21 cellular contexts compared by ENCODE assay signal in genomic region chr2:22826658-22827165, GRCh38.
DNase-seq lines count a peak whose midpoint lies in the region; ATAC-seq, FAIRE-seq and TF ChIP-seq lines count a peak whose summit lies in the region.
"Had no signal": no experiment of that assay in that cellular context is flagged by ENCODE, and none has a peak within 500 bp of the region (broad histone marks: within the 10 kb centered on the region; RNA-seq: fewer than 3 reads in every experiment).

No MANE protein-coding gene starts in this region.

- TF ChIP-seq POLR2A in GM12892 (IDR thresholded peaks at IDR 0.05; ENCODE audit: low read depth, low read length) (no peak), HepG2 (IDR thresholded peaks at IDR 0.05; ENCODE audit: insufficient read depth in 1 of 2, low read depth in 2 of 2, low read length in 2 of 2) (no peak)

- TF ChIP-seq EP300 in HepG2 (IDR thresholded peaks at IDR 0.05; ENCODE audit: low read depth in 2 of 2, low read length in 2 of 2) (no peak), HepG2 (CRISPR knock-in tag; IDR thresholded peaks at IDR 0.05; ENCODE audit: borderline replicate concordance) (no peak)

- no peaks in the 10 kb centered on the region for H3K36me3 ChIP-seq in HepG2 (replicated peaks in 1 of 2; ENCODE audit: control insufficient read depth in 1 of 2, insufficient read depth in 2 of 2, low read length in 2 of 2)
- H3K36me3 ChIP-seq: BLaER1, Peyer's patch, SJSA1 had no signal

- H3K4me2 ChIP-seq in HepG2 (ENCODE audit: low read depth, low read length) = no peak overlapping the region
- H3K4me2 ChIP-seq: BLaER1 had no signal

- H4K20me1 ChIP-seq in HepG2 (ENCODE audit: insufficient read depth, low read length) = no peaks in the 10 kb centered on the region
- H4K20me1 ChIP-seq: BLaER1 had no signal

- BruUV-seq in HepG2 (replicated peaks; lab: Mats Ljungman, UMichigan) = no TSS peak

- intact Hi-C loops in HepG2 (cut with micrococcal nuclease; ENCODE audit: unreplicated experiment) = no loop called here

- no peak overlapping the region for H3K4me3 ChIP-seq in HepG2 (replicated peaks in 1 of 3; ENCODE audit: insufficient read depth in 1 of 3, low read depth in 2 of 3, low read length in 3 of 3)
- H3K4me3 ChIP-seq: BLaER1, GM23248, Peyer's patch, SJSA1 had no signal

- CTCF ChIA-PET in HepG2 (lab: Yijun Ruan, JAX; ENCODE audit: low intra/inter-chr PET ratio, low total read pairs) = no interaction called here

- TF ChIP-seq RAD21 in HepG2 (CRISPR knock-in tag; IDR thresholded peaks at IDR 0.05) = no peak

- POLR2A ChIA-PET in HepG2 (lab: Yijun Ruan, JAX) = no interaction called here

- DNase-seq in DMS 273 (lab: John Stamatoyannopoulos, UW; ENCODE audit: unreplicated experiment) (peak; percentile 85), NCI-H1694 (lab: John Stamatoyannopoulos, UW) (peak; percentile 60), NCI-H524 treated with DMSO at 0.1 percent for 48 hours (lab: John Stamatoyannopoulos, UW) (peak; percentile 98), cerebellar cortex (ENCODE audit: low spot score) (peak; percentile 92), ureter (ENCODE audit: low spot score) (no peak), GM12892 (ENCODE audit: insufficient read length) (no peak), HepG2 (ENCODE audit: low spot score) (no peak), NCI-H187 treated with DMSO at 0.1 percent for 48 hours (lab: John Stamatoyannopoulos, UW) (no peak)
- DNase-seq: CD4-positive, alpha-beta T cell; COR-L47; DND-41; GM23248; HCEC 1CT; KG1; NCI-H1092; NCI-H1436 treated with DMSO at 0.1 percent for 48 hours; NCI-H510A treated with DMSO at 0.1 percent for 48 hours; Peyer's patch had no signal

- ATAC-seq in HepG2 = no peak

- no peak for TF ChIP-seq CTCF in HepG2 (CRISPR knock-in tag; IDR thresholded peaks at IDR 0.05)

- H3K9ac ChIP-seq in HepG2 (ENCODE audit: insufficient read depth, low read depth, low read length) = no peak overlapping the region
- H3K9ac ChIP-seq: BLaER1, GM23248 had no signal

- FAIRE-seq in GM12892 (lab: Jason Lieb, UNC) (no peak), HepG2 (lab: Jason Lieb, UNC) (no peak)
- FAIRE-seq: GM12891 had no signal

- peaks cover 73% of the 10 kb centered on the region for H3K9me3 ChIP-seq in HepG2 (ENCODE audit: low read length)
- H3K9me3 ChIP-seq: BLaER1, Peyer's patch had no signal

- H2AFZ ChIP-seq in HepG2 (ENCODE audit: low read length) = no peak overlapping the region
- H2AFZ ChIP-seq: GM23248 had no signal

- 64% methylated on average over 1 of the region's 1 CpG for WGBS in HepG2 (ENCODE audit: low lambda C conversion rate)

- in situ Hi-C loops in HepG2 (cut with HindIII; ENCODE audit: extremely low pct_ligation_motif_present, low pct_unique_long_range_greater_than_20kb) = no loop called here

- no peaks in the 10 kb centered on the region for H3K4me1 ChIP-seq in HepG2 (ENCODE audit: insufficient read depth, low read length)
- H3K4me1 ChIP-seq: BLaER1, Peyer's patch, SJSA1 had no signal

- no peaks in the 10 kb centered on the region for H3K27me3 ChIP-seq in HepG2 (ENCODE audit: control insufficient read depth in 1 of 2, insufficient read depth in 2 of 2, low read length in 2 of 2)
- H3K27me3 ChIP-seq: BLaER1, Peyer's patch, SJSA1 had no signal

- no peak overlapping the region for H3K27ac ChIP-seq in HepG2 (ENCODE audit: extremely low read length, insufficient read depth, low read length)
- H3K27ac ChIP-seq: BLaER1, GM23248, Peyer's patch, SJSA1 had no signal

- no peaks in the 10 kb centered on the region for H3K79me2 ChIP-seq in HepG2 (ENCODE audit: insufficient read depth, low read length)

TF ChIP-seq in HepG2, 621 proteins besides CTCF, POLR2A, EP300 and RAD21:
- TF ChIP-seq ZNF607 (CRISPR knock-in tag; IDR thresholded peaks at IDR 0.05; ENCODE audit: borderline replicate concordance) (no peak), REPIN1 (CRISPR knock-in tag; IDR thresholded peaks at IDR 0.05; ENCODE audit: borderline replicate concordance, low read depth) (no peak), TRIM22 (IDR thresholded peaks at IDR 0.05) (no peak), ZBTB44 (CRISPR knock-in tag; IDR thresholded peaks at IDR 0.05) (no peak)

Comparison
In these comparisons a context has a peak if more than half of its experiments do, and no peak if none do; other contexts are left out.
1. DNase-seq: peak in DMS 273 (single experiment), NCI-H1694 (single experiment), NCI-H524 treated with DMSO at 0.1 percent for 48 hours (single experiment) and cerebellar cortex (single experiment); none in ureter (single experiment), GM12892 (single experiment), HepG2 (single experiment) and NCI-H187 treated with DMSO at 0.1 percent for 48 hours (single experiment).